ENCODE assay signal across 28 cellular contexts in genomic region chr1:194387531-194387930, GRCh38.
"Had no signal": no experiment of that assay in that cellular context is flagged by ENCODE, and none has a peak within 500 bp of the region (broad histone marks: within the 10 kb centered on the region; RNA-seq: fewer than 3 reads in every experiment).

No MANE protein-coding gene starts in this region.

- H3K4me1 ChIP-seq: ascending aorta, breast epithelium, colonic mucosa had no signal

- FAIRE-seq: endometrium, frontal cortex had no signal

- H3K4me3 ChIP-seq: ascending aorta, breast epithelium, cardiac muscle cell, colonic mucosa had no signal

- H3K36me3 ChIP-seq: ascending aorta, breast epithelium, cardiac muscle cell, colonic mucosa had no signal

- H3K27ac ChIP-seq: ascending aorta, breast epithelium, cardiac muscle cell, colonic mucosa had no signal

- H3K27me3 ChIP-seq: ascending aorta, breast epithelium, cardiac muscle cell, colonic mucosa had no signal

- H3K9me3 ChIP-seq: ascending aorta, breast epithelium, colonic mucosa had no signal

- ATAC-seq: activated naive CD4-positive, alpha-beta T cell treated with anti-CD3 and anti-CD28 coated beads, Interleukin-2, amount 50 U/mL, for 72 hours; activated T-cell treated with anti-CD3 and anti-CD28 coated beads, Interleukin-2, amount 50 U/mL, for 72 hours; esophagus mucosa had no signal

- DNase-seq: activated CD4-positive, alpha-beta memory T cell treated with anti-CD3 and anti-CD28 coated beads, Interleukin-2, amount 10 ng/mL, durations not matched to agents 7 days and 5 days; activated CD4-positive, alpha-beta T cell treated with anti-CD3 and anti-CD28 coated beads for 1 hour; activated CD4-positive, alpha-beta T cell treated with anti-CD3 and anti-CD28 coated beads for 4 hours; activated CD4-positive, alpha-beta T cell treated with anti-CD3 and anti-CD28 coated beads, Interleukin-2, amount 10 ng/mL, durations not matched to agents 7 days and 5 days; activated CD4-positive, alpha-beta T cell treated with anti-CD3 and anti-CD28 coated beads, Interleukin-2, amount 50 U/mL, for 4 hours; activated CD4-positive, CD25-positive, alpha-beta regulatory T cell; activated CD8-positive, alpha-beta memory T cell treated with anti-CD3 and anti-CD28 coated beads, Interleukin-2, amount 50 U/mL, for 48 hours; activated gamma-delta T cell; activated naive CD4-positive, alpha-beta T cell; activated naive CD4-positive, alpha-beta T cell treated with anti-CD3 and anti-CD28 coated beads, Interleukin-2, amount 10 ng/mL, durations not matched to agents 7 days and 5 days; activated naive CD8-positive, alpha-beta T cell treated with anti-CD3 and anti-CD28 coated beads, Interleukin-2, amount 10 ng/mL, durations not matched to agents 7 days and 5 days; activated T-cell treated with anti-CD3 and anti-CD28 coated beads for 4 hours; activated T-cell treated with anti-CD3 and anti-CD28 coated beads, Interleukin-2, amount 50 U/mL, for 24 hours; activated T-cell treated with anti-CD3 and anti-CD28 coated beads, Interleukin-2, amount 50 U/mL, for 72 hours; central memory CD4-positive, alpha-beta T cell; cerebellar nuclear complex; colonic mucosa; effector CD8-positive, alpha-beta T cell; foreskin fibroblast; head of caudate nucleus; hippocampal formation had no signal
